1 cellular context compared by ENCODE assay signal in the genomic region with DNA sequence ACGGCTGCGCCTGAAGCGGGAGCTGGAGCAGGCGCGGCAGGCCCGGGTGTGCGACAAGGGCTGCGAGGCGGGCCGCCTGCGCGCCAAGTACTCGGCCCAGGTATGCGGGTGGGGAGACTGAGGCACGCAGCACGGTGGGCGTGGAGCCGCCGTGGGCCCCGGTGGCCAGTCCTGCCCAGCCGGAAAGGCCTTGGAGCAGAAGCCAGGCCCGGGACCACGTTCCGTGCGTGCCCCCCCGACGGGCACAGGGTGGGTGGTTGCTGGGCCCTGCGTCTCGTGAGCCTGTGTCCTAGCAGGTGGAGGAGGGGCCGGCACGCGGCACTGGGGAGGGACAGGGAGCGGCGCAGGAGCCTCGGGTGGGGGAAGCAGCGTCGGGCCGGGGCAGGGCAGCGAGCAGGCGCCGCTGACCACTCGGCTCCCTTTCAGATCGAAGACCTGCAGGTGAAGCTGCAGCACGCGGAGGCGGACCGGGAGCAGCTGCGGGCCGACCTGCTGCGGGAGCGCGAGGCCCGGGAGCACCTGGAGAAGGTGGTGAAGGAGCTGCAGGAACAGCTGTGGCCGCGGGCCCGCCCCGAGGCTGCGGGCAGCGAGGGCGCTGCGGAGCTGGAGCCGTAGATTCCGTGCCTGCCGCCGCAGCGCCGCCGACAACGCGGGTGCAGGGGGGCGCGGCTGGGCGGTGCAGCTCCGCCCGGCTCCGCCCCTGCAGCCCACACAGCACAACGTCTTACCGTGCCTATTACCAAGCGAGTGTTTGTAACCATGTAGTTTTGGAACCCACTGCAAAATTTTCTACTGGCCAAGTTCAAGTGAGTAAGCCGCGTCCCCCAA.
TF ChIP-seq lines count a peak whose summit lies in the region.

No MANE protein-coding gene starts in this region.

TF ChIP-seq in GM23338, 12 proteins besides CTCF, POLR2A, EP300 and RAD21 (continued from another document):
- TF ChIP-seq, protein P1, sequence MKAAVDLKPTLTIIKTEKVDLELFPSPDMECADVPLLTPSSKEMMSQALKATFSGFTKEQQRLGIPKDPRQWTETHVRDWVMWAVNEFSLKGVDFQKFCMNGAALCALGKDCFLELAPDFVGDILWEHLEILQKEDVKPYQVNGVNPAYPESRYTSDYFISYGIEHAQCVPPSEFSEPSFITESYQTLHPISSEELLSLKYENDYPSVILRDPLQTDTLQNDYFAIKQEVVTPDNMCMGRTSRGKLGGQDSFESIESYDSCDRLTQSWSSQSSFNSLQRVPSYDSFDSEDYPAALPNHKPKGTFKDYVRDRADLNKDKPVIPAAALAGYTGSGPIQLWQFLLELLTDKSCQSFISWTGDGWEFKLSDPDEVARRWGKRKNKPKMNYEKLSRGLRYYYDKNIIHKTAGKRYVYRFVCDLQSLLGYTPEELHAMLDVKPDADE (IDR thresholded peaks at IDR 0.05), result no peak
- no peak for TF ChIP-seq NANOG (IDR thresholded peaks at IDR 0.05; ENCODE audit: borderline replicate concordance)
- no peak for TF ChIP-seq POLR2AphosphoS5 (IDR thresholded peaks at IDR 0.05; ENCODE audit: low read depth)
- TF ChIP-seq ZNF331 (CRISPR knock-in tag; IDR thresholded peaks at IDR 0.05; ENCODE audit: low read depth), result no peak
- TF ChIP-seq, protein P2, sequence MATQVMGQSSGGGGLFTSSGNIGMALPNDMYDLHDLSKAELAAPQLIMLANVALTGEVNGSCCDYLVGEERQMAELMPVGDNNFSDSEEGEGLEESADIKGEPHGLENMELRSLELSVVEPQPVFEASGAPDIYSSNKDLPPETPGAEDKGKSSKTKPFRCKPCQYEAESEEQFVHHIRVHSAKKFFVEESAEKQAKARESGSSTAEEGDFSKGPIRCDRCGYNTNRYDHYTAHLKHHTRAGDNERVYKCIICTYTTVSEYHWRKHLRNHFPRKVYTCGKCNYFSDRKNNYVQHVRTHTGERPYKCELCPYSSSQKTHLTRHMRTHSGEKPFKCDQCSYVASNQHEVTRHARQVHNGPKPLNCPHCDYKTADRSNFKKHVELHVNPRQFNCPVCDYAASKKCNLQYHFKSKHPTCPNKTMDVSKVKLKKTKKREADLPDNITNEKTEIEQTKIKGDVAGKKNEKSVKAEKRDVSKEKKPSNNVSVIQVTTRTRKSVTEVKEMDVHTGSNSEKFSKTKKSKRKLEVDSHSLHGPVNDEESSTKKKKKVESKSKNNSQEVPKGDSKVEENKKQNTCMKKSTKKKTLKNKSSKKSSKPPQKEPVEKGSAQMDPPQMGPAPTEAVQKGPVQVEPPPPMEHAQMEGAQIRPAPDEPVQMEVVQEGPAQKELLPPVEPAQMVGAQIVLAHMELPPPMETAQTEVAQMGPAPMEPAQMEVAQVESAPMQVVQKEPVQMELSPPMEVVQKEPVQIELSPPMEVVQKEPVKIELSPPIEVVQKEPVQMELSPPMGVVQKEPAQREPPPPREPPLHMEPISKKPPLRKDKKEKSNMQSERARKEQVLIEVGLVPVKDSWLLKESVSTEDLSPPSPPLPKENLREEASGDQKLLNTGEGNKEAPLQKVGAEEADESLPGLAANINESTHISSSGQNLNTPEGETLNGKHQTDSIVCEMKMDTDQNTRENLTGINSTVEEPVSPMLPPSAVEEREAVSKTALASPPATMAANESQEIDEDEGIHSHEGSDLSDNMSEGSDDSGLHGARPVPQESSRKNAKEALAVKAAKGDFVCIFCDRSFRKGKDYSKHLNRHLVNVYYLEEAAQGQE (IDR thresholded peaks at IDR 0.05; ENCODE audit: unreplicated experiment), result no peak
- TF ChIP-seq, protein P3, sequence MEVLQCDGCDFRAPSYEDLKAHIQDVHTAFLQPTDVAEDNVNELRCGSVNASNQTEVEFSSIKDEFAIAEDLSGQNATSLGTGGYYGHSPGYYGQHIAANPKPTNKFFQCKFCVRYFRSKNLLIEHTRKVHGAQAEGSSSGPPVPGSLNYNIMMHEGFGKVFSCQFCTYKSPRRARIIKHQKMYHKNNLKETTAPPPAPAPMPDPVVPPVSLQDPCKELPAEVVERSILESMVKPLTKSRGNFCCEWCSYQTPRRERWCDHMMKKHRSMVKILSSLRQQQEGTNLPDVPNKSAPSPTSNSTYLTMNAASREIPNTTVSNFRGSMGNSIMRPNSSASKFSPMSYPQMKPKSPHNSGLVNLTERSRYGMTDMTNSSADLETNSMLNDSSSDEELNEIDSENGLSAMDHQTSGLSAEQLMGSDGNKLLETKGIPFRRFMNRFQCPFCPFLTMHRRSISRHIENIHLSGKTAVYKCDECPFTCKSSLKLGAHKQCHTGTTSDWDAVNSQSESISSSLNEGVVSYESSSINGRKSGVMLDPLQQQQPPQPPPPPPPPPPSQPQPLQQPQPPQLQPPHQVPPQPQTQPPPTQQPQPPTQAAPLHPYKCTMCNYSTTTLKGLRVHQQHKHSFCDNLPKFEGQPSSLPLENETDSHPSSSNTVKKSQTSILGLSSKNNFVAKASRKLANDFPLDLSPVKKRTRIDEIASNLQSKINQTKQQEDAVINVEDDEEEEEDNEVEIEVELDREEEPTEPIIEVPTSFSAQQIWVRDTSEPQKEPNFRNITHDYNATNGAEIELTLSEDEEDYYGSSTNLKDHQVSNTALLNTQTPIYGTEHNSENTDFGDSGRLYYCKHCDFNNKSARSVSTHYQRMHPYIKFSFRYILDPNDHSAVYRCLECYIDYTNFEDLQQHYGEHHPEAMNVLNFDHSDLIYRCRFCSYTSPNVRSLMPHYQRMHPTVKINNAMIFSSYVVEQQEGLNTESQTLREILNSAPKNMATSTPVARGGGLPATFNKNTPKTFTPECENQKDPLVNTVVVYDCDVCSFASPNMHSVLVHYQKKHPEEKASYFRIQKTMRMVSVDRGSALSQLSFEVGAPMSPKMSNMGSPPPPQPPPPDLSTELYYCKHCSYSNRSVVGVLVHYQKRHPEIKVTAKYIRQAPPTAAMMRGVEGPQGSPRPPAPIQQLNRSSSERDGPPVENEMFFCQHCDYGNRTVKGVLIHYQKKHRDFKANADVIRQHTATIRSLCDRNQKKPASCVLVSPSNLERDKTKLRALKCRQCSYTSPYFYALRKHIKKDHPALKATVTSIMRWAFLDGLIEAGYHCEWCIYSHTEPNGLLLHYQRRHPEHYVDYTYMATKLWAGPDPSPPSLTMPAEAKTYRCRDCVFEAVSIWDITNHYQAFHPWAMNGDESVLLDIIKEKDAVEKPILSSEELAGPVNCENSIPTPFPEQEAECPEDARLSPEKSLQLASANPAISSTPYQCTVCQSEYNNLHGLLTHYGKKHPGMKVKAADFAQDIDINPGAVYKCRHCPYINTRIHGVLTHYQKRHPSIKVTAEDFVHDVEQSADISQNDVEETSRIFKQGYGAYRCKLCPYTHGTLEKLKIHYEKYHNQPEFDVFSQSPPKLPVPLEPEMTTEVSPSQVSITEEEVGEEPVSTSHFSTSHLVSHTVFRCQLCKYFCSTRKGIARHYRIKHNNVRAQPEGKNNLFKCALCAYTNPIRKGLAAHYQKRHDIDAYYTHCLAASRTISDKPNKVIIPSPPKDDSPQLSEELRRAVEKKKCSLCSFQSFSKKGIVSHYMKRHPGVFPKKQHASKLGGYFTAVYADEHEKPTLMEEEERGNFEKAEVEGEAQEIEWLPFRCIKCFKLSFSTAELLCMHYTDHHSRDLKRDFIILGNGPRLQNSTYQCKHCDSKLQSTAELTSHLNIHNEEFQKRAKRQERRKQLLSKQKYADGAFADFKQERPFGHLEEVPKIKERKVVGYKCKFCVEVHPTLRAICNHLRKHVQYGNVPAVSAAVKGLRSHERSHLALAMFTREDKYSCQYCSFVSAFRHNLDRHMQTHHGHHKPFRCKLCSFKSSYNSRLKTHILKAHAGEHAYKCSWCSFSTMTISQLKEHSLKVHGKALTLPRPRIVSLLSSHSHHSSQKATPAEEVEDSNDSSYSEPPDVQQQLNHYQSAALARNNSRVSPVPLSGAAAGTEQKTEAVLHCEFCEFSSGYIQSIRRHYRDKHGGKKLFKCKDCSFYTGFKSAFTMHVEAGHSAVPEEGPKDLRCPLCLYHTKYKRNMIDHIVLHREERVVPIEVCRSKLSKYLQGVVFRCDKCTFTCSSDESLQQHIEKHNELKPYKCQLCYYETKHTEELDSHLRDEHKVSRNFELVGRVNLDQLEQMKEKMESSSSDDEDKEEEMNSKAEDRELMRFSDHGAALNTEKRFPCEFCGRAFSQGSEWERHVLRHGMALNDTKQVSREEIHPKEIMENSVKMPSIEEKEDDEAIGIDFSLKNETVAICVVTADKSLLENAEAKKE (CRISPR knock-in tag; IDR thresholded peaks at IDR 0.05), result no peak
- no peak for TF ChIP-seq EZH2 (IDR thresholded peaks at IDR 0.05; ENCODE audit: low read depth, unreplicated experiment)
- no peak for TF ChIP-seq ZNF114 (CRISPR knock-in tag; IDR thresholded peaks at IDR 0.05)
TF ChIP-seq in GM23338: peak in this region for 0.
